In the genomic region with DNA sequence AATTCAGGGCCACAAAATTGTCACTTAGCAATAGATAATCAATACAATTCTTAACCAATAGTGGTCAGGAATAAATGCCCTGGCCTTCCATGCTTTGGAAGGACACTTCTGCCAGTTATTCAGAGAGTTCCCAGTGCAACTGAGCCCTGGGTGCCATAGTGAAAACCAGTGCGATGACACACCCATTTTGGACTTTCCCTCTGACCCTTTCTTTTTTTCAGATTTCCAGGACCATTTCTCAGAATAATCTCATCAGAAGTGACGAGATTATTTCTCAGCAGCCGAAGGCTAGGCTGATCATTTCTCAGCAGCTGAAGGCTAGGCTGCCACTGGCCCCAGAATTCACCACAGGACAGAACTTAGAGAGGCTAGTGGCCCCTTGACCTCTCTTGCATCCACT, we compare ENCODE assay signal across 39 cellular contexts.
"Had no signal": no experiment of that assay in that cellular context is flagged by ENCODE, and none has a peak within 500 bp of the region (broad histone marks: within the 10 kb centered on the region; RNA-seq: fewer than 3 reads in every experiment).

No MANE protein-coding gene starts in this region.

- H3K36me3 Mint-ChIP-seq: activated naive CD4-positive, alpha-beta T cell treated with anti-CD3 and anti-CD28 coated beads, Interleukin-2, amount 10 ng/mL, durations not matched to agents 7 days and 5 days; activated naive CD4-positive, alpha-beta T cell treated with anti-CD3 and anti-CD28 coated beads, Interleukin-2, amount 50 U/mL, for 24 hours; activated naive CD4-positive, alpha-beta T cell treated with anti-CD3 and anti-CD28 coated beads, Interleukin-2, amount 50 U/mL, for 72 hours; activated naive CD8-positive, alpha-beta T cell; activated naive CD8-positive, alpha-beta T cell treated with anti-CD3 and anti-CD28 coated beads for 36 hours; activated naive CD8-positive, alpha-beta T cell treated with anti-CD3 and anti-CD28 coated beads, Interleukin-2, amount 10 ng/mL, durations not matched to agents 7 days and 5 days; brain had no signal

- H3K27me3 Mint-ChIP-seq: activated naive CD4-positive, alpha-beta T cell treated with anti-CD3 and anti-CD28 coated beads, Interleukin-2, amount 10 ng/mL, durations not matched to agents 7 days and 5 days; activated naive CD4-positive, alpha-beta T cell treated with anti-CD3 and anti-CD28 coated beads, Interleukin-2, amount 50 U/mL, for 24 hours; activated naive CD8-positive, alpha-beta T cell; activated naive CD8-positive, alpha-beta T cell treated with anti-CD3 and anti-CD28 coated beads for 36 hours; activated naive CD8-positive, alpha-beta T cell treated with anti-CD3 and anti-CD28 coated beads, Interleukin-2, amount 10 ng/mL, durations not matched to agents 7 days and 5 days; activated naive CD8-positive, alpha-beta T cell treated with anti-CD3 and anti-CD28 coated beads, Interleukin-2, amount 50 U/mL, for 24 hours; activated T-helper 17 cell treated with anti-CD3 and anti-CD28 coated beads, Interleukin-2, amount 50 U/mL, for 72 hours had no signal

- ATAC-seq: activated naive CD4-positive, alpha-beta T cell treated with anti-CD3 and anti-CD28 coated beads, Interleukin-2, amount 50 U/mL, for 72 hours; activated naive CD8-positive, alpha-beta T cell treated with anti-CD3 and anti-CD28 coated beads, Interleukin-2, amount 50 U/mL, for 24 hours; activated T-cell treated with anti-CD3 and anti-CD28 coated beads, Interleukin-2, amount 50 U/mL, for 4 hours; activated T-cell treated with anti-CD3 and anti-CD28 coated beads, Interleukin-2, amount 50 U/mL, for 72 hours; activated T-helper 17 cell treated with anti-CD3 and anti-CD28 coated beads, Interleukin-2, amount 50 U/mL, for 72 hours; body of pancreas had no signal

- H3K27me3 ChIP-seq: adrenal gland, ascending aorta, body of pancreas, brain microvascular endothelial cell, breast epithelium, cardiac muscle cell had no signal

- DNase-seq: activated effector memory CD4-positive, alpha-beta T cell treated with Interleukin-2 at 50 U/mL for 16 hours; activated gamma-delta T cell; activated gamma-delta T cell treated with Interleukin-2 at 50 U/mL for 16 hours; activated naive CD4-positive, alpha-beta T cell; activated naive CD4-positive, alpha-beta T cell treated with anti-CD3 and anti-CD28 coated beads for 36 hours; activated naive CD4-positive, alpha-beta T cell treated with anti-CD3 and anti-CD28 coated beads, Interleukin-2, amount 10 ng/mL, durations not matched to agents 7 days and 5 days; activated naive CD4-positive, alpha-beta T cell treated with anti-CD3 and anti-CD28 coated beads, Interleukin-2, amount 50 U/mL, for 16 hours; activated naive CD4-positive, alpha-beta T cell treated with Interleukin-2 at 50 U/mL for 16 hours; activated naive CD8-positive, alpha-beta T cell treated with anti-CD3 and anti-CD28 coated beads for 36 hours; activated naive CD8-positive, alpha-beta T cell treated with anti-CD3 and anti-CD28 coated beads, Interleukin-2, amount 10 ng/mL, durations not matched to agents 7 days and 5 days; activated naive CD8-positive, alpha-beta T cell treated with anti-CD3 and anti-CD28 coated beads, Interleukin-2, amount 50 U/mL, for 24 hours; activated T-cell treated with anti-CD3 and anti-CD28 coated beads, Interleukin-2, amount 50 U/mL, for 1 hour; activated T-cell treated with anti-CD3 and anti-CD28 coated beads, Interleukin-2, amount 50 U/mL, for 24 hours; activated T-cell treated with anti-CD3 and anti-CD28 coated beads, Interleukin-2, amount 50 U/mL, for 4 hours; activated T-cell treated with anti-CD3 and anti-CD28 coated beads, Interleukin-2, amount 50 U/mL, for 48 hours; activated T-cell treated with anti-CD3 and anti-CD28 coated beads, Interleukin-2, amount 50 U/mL, for 72 hours; adrenal gland; amniotic stem cell; amygdala; anterior cingulate cortex; aorta; body of pancreas; brain microvascular endothelial cell; caudate nucleus; central memory CD4-positive, alpha-beta T cell; cerebellar nuclear complex had no signal

- H3K9me3 ChIP-seq: adrenal gland, body of pancreas, breast epithelium had no signal

- H3K4me3 Mint-ChIP-seq: activated naive CD4-positive, alpha-beta T cell treated with anti-CD3 and anti-CD28 coated beads for 36 hours; activated naive CD4-positive, alpha-beta T cell treated with anti-CD3 and anti-CD28 coated beads, Interleukin-2, amount 10 ng/mL, durations not matched to agents 7 days and 5 days; activated naive CD4-positive, alpha-beta T cell treated with anti-CD3 and anti-CD28 coated beads, Interleukin-2, amount 50 U/mL, for 24 hours; activated naive CD8-positive, alpha-beta T cell; activated naive CD8-positive, alpha-beta T cell treated with anti-CD3 and anti-CD28 coated beads for 36 hours; activated naive CD8-positive, alpha-beta T cell treated with anti-CD3 and anti-CD28 coated beads, Interleukin-2, amount 10 ng/mL, durations not matched to agents 7 days and 5 days; activated naive CD8-positive, alpha-beta T cell treated with anti-CD3 and anti-CD28 coated beads, Interleukin-2, amount 50 U/mL, for 24 hours; activated T-cell treated with anti-CD3 and anti-CD28 coated beads, Interleukin-2, amount 50 U/mL, for 24 hours; activated T-cell treated with anti-CD3 and anti-CD28 coated beads, Interleukin-2, amount 50 U/mL, for 4 hours; activated T-cell treated with anti-CD3 and anti-CD28 coated beads, Interleukin-2, amount 50 U/mL, for 72 hours; activated T-helper 1 cell treated with anti-CD3 and anti-CD28 coated beads, Interleukin-12 subunit alpha, Interleukin-12 subunit beta, Interleukin-2, Interleukin-4 antibody, amounts not matched to agents 30 ng/mL and 10 ng/mL and 1 ng/mL, durations not matched to agents 14 hours and 24 hours and 36 hours; activated T-helper 17 cell treated with anti-CD3 and anti-CD28 coated beads, Interleukin-2, amount 50 U/mL, for 72 hours; brain; central memory CD8-positive, alpha-beta T cell had no signal

- H3K36me3 ChIP-seq: adrenal gland, ascending aorta, brain microvascular endothelial cell, breast epithelium, cardiac muscle cell had no signal

- H3K4me1 ChIP-seq: adrenal gland, ascending aorta, body of pancreas, breast epithelium had no signal

- H3K4me1 Mint-ChIP-seq: activated naive CD4-positive, alpha-beta T cell treated with anti-CD3 and anti-CD28 coated beads, Interleukin-2, amount 10 ng/mL, durations not matched to agents 7 days and 5 days; activated naive CD4-positive, alpha-beta T cell treated with anti-CD3 and anti-CD28 coated beads, Interleukin-2, amount 50 U/mL, for 24 hours; activated naive CD8-positive, alpha-beta T cell treated with anti-CD3 and anti-CD28 coated beads for 36 hours; activated naive CD8-positive, alpha-beta T cell treated with anti-CD3 and anti-CD28 coated beads, Interleukin-2, amount 10 ng/mL, durations not matched to agents 7 days and 5 days; activated naive CD8-positive, alpha-beta T cell treated with anti-CD3 and anti-CD28 coated beads, Interleukin-2, amount 50 U/mL, for 24 hours; activated T-helper 17 cell treated with anti-CD3 and anti-CD28 coated beads, Interleukin-2, amount 50 U/mL, for 72 hours; brain; central memory CD8-positive, alpha-beta T cell had no signal

- H3K27ac ChIP-seq: adrenal gland, ascending aorta, body of pancreas, brain microvascular endothelial cell, breast epithelium, cardiac muscle cell had no signal

- H3K27ac Mint-ChIP-seq: activated naive CD4-positive, alpha-beta T cell treated with anti-CD3 and anti-CD28 coated beads for 36 hours; activated naive CD4-positive, alpha-beta T cell treated with anti-CD3 and anti-CD28 coated beads, Interleukin-2, amount 10 ng/mL, durations not matched to agents 7 days and 5 days; activated naive CD4-positive, alpha-beta T cell treated with anti-CD3 and anti-CD28 coated beads, Interleukin-2, amount 50 U/mL, for 24 hours; activated naive CD4-positive, alpha-beta T cell treated with anti-CD3 and anti-CD28 coated beads, Interleukin-2, amount 50 U/mL, for 72 hours; activated naive CD8-positive, alpha-beta T cell; activated naive CD8-positive, alpha-beta T cell treated with anti-CD3 and anti-CD28 coated beads for 36 hours; activated naive CD8-positive, alpha-beta T cell treated with anti-CD3 and anti-CD28 coated beads, Interleukin-2, amount 10 ng/mL, durations not matched to agents 7 days and 5 days; activated naive CD8-positive, alpha-beta T cell treated with anti-CD3 and anti-CD28 coated beads, Interleukin-2, amount 50 U/mL, for 24 hours; activated T-cell treated with anti-CD3 and anti-CD28 coated beads, Interleukin-2, amount 50 U/mL, for 24 hours; activated T-cell treated with anti-CD3 and anti-CD28 coated beads, Interleukin-2, amount 50 U/mL, for 72 hours; activated T-helper 1 cell treated with anti-CD3 and anti-CD28 coated beads, Interleukin-12 subunit alpha, Interleukin-12 subunit beta, Interleukin-2, Interleukin-4 antibody, amounts not matched to agents 30 ng/mL and 10 ng/mL and 1 ng/mL, durations not matched to agents 14 hours and 24 hours and 36 hours; activated T-helper 17 cell treated with anti-CD3 and anti-CD28 coated beads, Interleukin-2, amount 50 U/mL, for 72 hours; activated T-helper 2 cell treated with anti-CD3 and anti-CD28 coated beads, Interferon-gamma antibody, Interleukin-2, Interleukin-4, amounts not matched to agents 10 μg/mL and 5 μg/mL and 100 μg/mL, durations not matched to agents 14 hours and 24 hours and 36 hours had no signal

- H3K9me3 Mint-ChIP-seq: activated naive CD4-positive, alpha-beta T cell treated with anti-CD3 and anti-CD28 coated beads for 36 hours; activated naive CD4-positive, alpha-beta T cell treated with anti-CD3 and anti-CD28 coated beads, Interleukin-2, amount 10 ng/mL, durations not matched to agents 7 days and 5 days; activated naive CD4-positive, alpha-beta T cell treated with anti-CD3 and anti-CD28 coated beads, Interleukin-2, amount 50 U/mL, for 24 hours; activated naive CD4-positive, alpha-beta T cell treated with anti-CD3 and anti-CD28 coated beads, Interleukin-2, amount 50 U/mL, for 72 hours; activated naive CD8-positive, alpha-beta T cell treated with anti-CD3 and anti-CD28 coated beads for 36 hours; activated naive CD8-positive, alpha-beta T cell treated with anti-CD3 and anti-CD28 coated beads, Interleukin-2, amount 10 ng/mL, durations not matched to agents 7 days and 5 days; activated naive CD8-positive, alpha-beta T cell treated with anti-CD3 and anti-CD28 coated beads, Interleukin-2, amount 50 U/mL, for 24 hours; activated T-cell treated with anti-CD3 and anti-CD28 coated beads, Interleukin-2, amount 50 U/mL, for 24 hours; activated T-cell treated with anti-CD3 and anti-CD28 coated beads, Interleukin-2, amount 50 U/mL, for 4 hours; activated T-cell treated with anti-CD3 and anti-CD28 coated beads, Interleukin-2, amount 50 U/mL, for 72 hours; activated T-helper 1 cell treated with anti-CD3 and anti-CD28 coated beads, Interleukin-12 subunit alpha, Interleukin-12 subunit beta, Interleukin-2, Interleukin-4 antibody, amounts not matched to agents 30 ng/mL and 10 ng/mL and 1 ng/mL, durations not matched to agents 14 hours and 24 hours and 36 hours; activated T-helper 17 cell treated with anti-CD3 and anti-CD28 coated beads, Interleukin-2, amount 50 U/mL, for 72 hours; activated T-helper 2 cell treated with anti-CD3 and anti-CD28 coated beads, Interferon-gamma antibody, Interleukin-2, Interleukin-4, amounts not matched to agents 10 μg/mL and 5 μg/mL and 100 μg/mL, durations not matched to agents 14 hours and 24 hours and 36 hours; central memory CD8-positive, alpha-beta T cell had no signal

- H3K4me3 ChIP-seq: adrenal gland, ascending aorta, body of pancreas, breast epithelium, cardiac muscle cell had no signal

- FAIRE-seq: astrocyte, bronchial epithelial cell had no signal
